8 cellular contexts compared by ENCODE assay signal in the genomic region with DNA sequence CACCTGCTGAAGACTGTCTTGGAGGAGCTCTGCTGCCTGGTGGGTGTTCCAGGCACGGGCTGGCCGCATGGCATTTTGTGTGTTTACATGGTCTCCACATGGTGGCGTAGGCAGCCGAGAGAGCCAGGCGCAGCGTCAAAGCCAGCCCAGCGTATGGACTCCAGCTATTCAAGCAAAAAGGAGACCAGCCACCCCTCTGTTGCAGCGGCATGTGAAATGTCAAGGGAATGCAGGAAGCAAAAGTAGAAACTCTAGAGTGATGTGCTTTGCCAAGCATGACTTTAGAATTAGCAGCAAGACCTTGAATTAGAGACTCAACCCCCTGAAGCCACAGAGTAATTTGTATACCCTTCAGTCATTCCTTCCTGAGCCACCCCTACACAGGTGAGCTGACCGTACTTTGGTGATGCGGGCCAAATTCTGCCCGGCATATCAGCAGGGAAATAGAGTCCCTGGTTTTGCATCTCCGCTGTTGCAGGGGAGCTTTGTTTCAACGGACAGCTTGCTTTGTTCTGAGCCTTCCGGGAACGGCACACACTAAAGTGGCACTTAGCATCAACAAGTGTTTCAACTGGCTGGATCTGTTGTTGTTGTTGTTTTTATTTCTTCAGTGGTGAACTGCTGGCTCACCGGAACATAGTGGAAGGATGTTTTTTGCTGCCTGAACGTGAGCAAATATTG. TPM values are rescaled to one million over a fixed set of nuclear protein-coding genes. Genes with fewer than 3 reads are reported as not detected.
DNase-seq lines count a peak whose midpoint lies in the region; ATAC-seq and TF ChIP-seq lines count a peak whose summit lies in the region.

No MANE protein-coding gene starts in this region.

- ATAC-seq in GM19324 (IDR thresholded peaks at IDR 0.05; ENCODE audit: low FRiP score, unreplicated experiment) (peak; percentile 68), thoracic aorta (ENCODE audit: insufficient number of reproducible peaks, low FRiP score, low read depth) (no peak)

- WGBS in suprapubic skin = 86% methylated on average over 11 of the region's 17 CpGs

- peak; percentile 27 for DNase-seq in DMS153 treated with DMSO at 0.1 percent for 48 hours (lab: John Stamatoyannopoulos, UW; ENCODE audit: unreplicated experiment)
- peak; percentile 27 for DNase-seq in WERI-Rb-1
- peak; percentile 53 for DNase-seq in iPS DF 4.7 (ENCODE audit: extremely low read depth, low spot score)
- DNase-seq in thoracic aorta (ENCODE audit: low spot score) = no peak
- DNase-seq in CD1c-positive myeloid dendritic cell (ENCODE audit: extremely low spot score) = no peak
- DNase-seq in suprapubic skin (ENCODE audit: low spot score in 2 of 2) = no peak

- no peaks in the 10 kb centered on the region for H3K36me3 ChIP-seq in WERI-Rb-1
- H3K36me3 ChIP-seq in thoracic aorta = no peaks in the 10 kb centered on the region
- H3K36me3 ChIP-seq in suprapubic skin = no peaks in the 10 kb centered on the region

- TF ChIP-seq RAD21 in Ishikawa (IDR thresholded peaks at IDR 0.05; ENCODE audit: low read depth) = peak; percentile 55

- peak; percentile 48 for TF ChIP-seq CTCF in WERI-Rb-1 (IDR thresholded peaks at IDR 0.05; ENCODE audit: low read depth, low read length)
- peak; percentile 59 for TF ChIP-seq CTCF in thoracic aorta (IDR thresholded peaks at IDR 0.05)
- no peak for TF ChIP-seq CTCF in suprapubic skin (IDR thresholded peaks at IDR 0.05)

- H3K9me3 ChIP-seq in WERI-Rb-1 (ENCODE audit: severe bottlenecking) (no peaks in the 10 kb centered on the region), thoracic aorta (no peaks in the 10 kb centered on the region), suprapubic skin (no peaks in the 10 kb centered on the region)

- no peak overlapping the region for H3K27ac ChIP-seq in WERI-Rb-1
- no peak overlapping the region for H3K27ac ChIP-seq in thoracic aorta
- H3K27ac ChIP-seq in suprapubic skin = no peak overlapping the region

- H3K4me1 ChIP-seq in thoracic aorta (ENCODE audit: control insufficient read depth in 1 of 2, low read depth in 2 of 2) (peaks cover 0 to 29% of the 10 kb centered on the region in 2 donors), suprapubic skin (no peaks in the 10 kb centered on the region)

- TF ChIP-seq POLR2A in suprapubic skin (IDR thresholded peaks at IDR 0.05) = no peak

- H3K4me3 ChIP-seq in WERI-Rb-1 (ENCODE audit: low read depth, low read length) = no peak overlapping the region
- H3K4me3 ChIP-seq in thoracic aorta = no peak overlapping the region
- no peak overlapping the region for H3K4me3 ChIP-seq in suprapubic skin

- H3K27me3 ChIP-seq in WERI-Rb-1 (ENCODE audit: insufficient read depth, low read depth, severe bottlenecking) (peaks cover 81% of the 10 kb centered on the region), thoracic aorta (replicated peaks; ENCODE audit: insufficient read depth) (no peaks in the 10 kb centered on the region), suprapubic skin (no peaks in the 10 kb centered on the region)

- TF ChIP-seq EP300 in Ishikawa (IDR thresholded peaks at IDR 0.05; ENCODE audit: borderline replicate concordance) (no peak), suprapubic skin (IDR thresholded peaks at IDR 0.05) (no peak)

TF ChIP-seq in Ishikawa, 13 proteins besides CTCF, POLR2A, EP300 and RAD21:
- TF ChIP-seq, protein P1, sequence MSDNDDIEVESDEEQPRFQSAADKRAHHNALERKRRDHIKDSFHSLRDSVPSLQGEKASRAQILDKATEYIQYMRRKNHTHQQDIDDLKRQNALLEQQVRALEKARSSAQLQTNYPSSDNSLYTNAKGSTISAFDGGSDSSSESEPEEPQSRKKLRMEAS (IDR thresholded peaks at IDR 0.05) = no peak
- TF ChIP-seq TEAD4 (IDR thresholded peaks at IDR 0.05) = no peak

RNA-seq across cellular contexts. Expression of a gene that starts 48.5 kb away (rescaled TPM):
- 1 to 10 TPM; 4.1 to 5.3 TPM for total RNA-seq in thoracic aorta
- under 1 TPM in 3 of 4 donors, not detected in 1; 0.13 to 0.89 (median 0.15) TPM for total RNA-seq in suprapubic skin

Comparison
In these comparisons a context has a peak if more than half of its experiments do, and no peak if none do; other contexts are left out.
1. DNase-seq: peak in DMS153 treated with DMSO at 0.1 percent for 48 hours (single experiment), WERI-Rb-1 (single experiment) and iPS DF 4.7 (single experiment); none in thoracic aorta (single experiment), CD1c-positive myeloid dendritic cell (single experiment) and suprapubic skin (0 of 2).
2. CTCF ChIP-seq: peak in WERI-Rb-1 (single experiment) and thoracic aorta (single experiment); none in suprapubic skin (0 of 2).